In genomic region chr22:21567456-21568206, GRCh38 we compare ENCODE assay signal across 1 cellular context.
TF ChIP-seq lines count a peak whose summit lies in the region.

Gene UBE2L3, plus strand, starts transcription at chr22:21567714. Its CDS starts 31 bp downstream, at chr22:21567745.

TF ChIP-seq in K562, 482 proteins besides CTCF, POLR2A, EP300 and RAD21 (continued from another document and continues in another):
- TF ChIP-seq SFPQ (IDR thresholded peaks at IDR 0.05; ENCODE audit: low read depth, low read length) (no peak), TAF9B (IDR thresholded peaks at IDR 0.05; ENCODE audit: partially characterized antibody) (no peak), ZNF699 (CRISPR knock-in tag; IDR thresholded peaks at IDR 0.05; ENCODE audit: insufficient replicate concordance) (no peak), SREBF1 (IDR thresholded peaks at IDR 0.05; ENCODE audit: borderline replicate concordance, low read depth, low read length) (no peak), ELF4 (CRISPR knock-in tag; IDR thresholded peaks at IDR 0.05) (peak; percentile 97), TCFL5 (CRISPR knock-in tag; conservative IDR thresholded peaks at IDR 0.05) (peak; percentile 82), NR1H2 (CRISPR knock-in tag; IDR thresholded peaks at IDR 0.05) (no peak), ZBTB12 (CRISPR knock-in tag; IDR thresholded peaks at IDR 0.05) (peak; percentile 73), EP400 (IDR thresholded peaks at IDR 0.05) (no peak), CHAMP1 (IDR thresholded peaks at IDR 0.05) (no peak), PHB (CRISPR knock-in tag; IDR thresholded peaks at IDR 0.05) (no peak), ZNF79 (CRISPR knock-in tag; IDR thresholded peaks at IDR 0.05; ENCODE audit: low read depth) (peak; percentile 49; the same call in 1 of the 2 replicates), NR2C2 (CRISPR knock-in tag; IDR thresholded peaks at IDR 0.05) (peak; percentile 80; the same call in 1 of the 2 replicates), NR2C2 (tag; IDR thresholded peaks at IDR 0.05) (no peak), MAX (CRISPR knock-in tag; IDR thresholded peaks at IDR 0.05) (no peak), BRD4 (IDR thresholded peaks at IDR 0.05) (peak; percentile 100), MYNN (IDR thresholded peaks at IDR 0.05) (no peak), MYNN (CRISPR knock-in tag; IDR thresholded peaks at IDR 0.05) (no peak), NR2F6 (CRISPR knock-in tag; IDR thresholded peaks at IDR 0.05) (peak; percentile 76; the same call in 1 of the 2 replicates), CHD1 (IDR thresholded peaks at IDR 0.05; ENCODE audit: low read length) (peak; percentile 100), ARID3B (CRISPR knock-in tag; IDR thresholded peaks at IDR 0.05; ENCODE audit: borderline replicate concordance) (peak; percentile 80; the same call in 1 of the 2 replicates), BHLHE40 (IDR thresholded peaks at IDR 0.05; ENCODE audit: low read length) (peak; percentile 63), LARP7 (IDR thresholded peaks at IDR 0.05) (no peak), CTCFL (IDR thresholded peaks at IDR 0.05; ENCODE audit: borderline replicate concordance, insufficient read depth, low read depth, low read length, poor library complexity, severe bottlenecking) (no peak), ZNF174 (CRISPR knock-in tag; IDR thresholded peaks at IDR 0.05) (peak; percentile 82), ZNF408 (CRISPR knock-in tag; IDR thresholded peaks at IDR 0.05; ENCODE audit: low read depth) (no peak; the same call in 1 of the 2 replicates), ZFP30 (CRISPR knock-in tag; IDR thresholded peaks at IDR 0.05; ENCODE audit: borderline replicate concordance) (no peak), MEF2A (IDR thresholded peaks at IDR 0.05; ENCODE audit: control insufficient read depth, low read depth, low read length) (no peak), PTRF (tag; IDR thresholded peaks at IDR 0.05) (no peak), LEF1 (IDR thresholded peaks at IDR 0.05) (no peak), SIRT6 (IDR thresholded peaks at IDR 0.05; ENCODE audit: low read depth, low read length) (peak; percentile 78), GTF2F1 (IDR thresholded peaks at IDR 0.05; ENCODE audit: low read depth, low read length) (peak; percentile 93), POLR2AphosphoS2 (IDR thresholded peaks at IDR 0.05; ENCODE audit: low read length) (no peak; the same call in 1 of the 2 replicates), SMAD1 (IDR thresholded peaks at IDR 0.05; ENCODE audit: low read depth, low read length, partially characterized antibody) (no peak), TAF1 (IDR thresholded peaks at IDR 0.05; ENCODE audit: control insufficient read depth, extremely low read depth, insufficient read depth, low read length, severe bottlenecking) (no peak), ARID3A (IDR thresholded peaks at IDR 0.05; ENCODE audit: borderline replicate concordance, low read depth, low read length) (peak; percentile 62; the same call in 1 of the 2 replicates), TRIM28 (IDR thresholded peaks at IDR 0.05) (no peak), KLF13 (tag; IDR thresholded peaks at IDR 0.05; ENCODE audit: borderline replicate concordance, low read depth) (peak; percentile 98), ZNF212 (CRISPR knock-in tag; IDR thresholded peaks at IDR 0.05) (no peak), ZNF589 (CRISPR knock-in tag; IDR thresholded peaks at IDR 0.05; ENCODE audit: low read depth) (no peak), MCM5 (IDR thresholded peaks at IDR 0.05; ENCODE audit: low read depth) (no peak), TBL1XR1 (IDR thresholded peaks at IDR 0.05; ENCODE audit: low read length in 2 of 2) (peak; percentile 80 to 82; a peak in 3 of 4 replicates), NFRKB (IDR thresholded peaks at IDR 0.05; ENCODE audit: low read depth) (no peak), KDM1A (IDR thresholded peaks at IDR 0.05) (no peak), ZNF41 (CRISPR knock-in tag; conservative IDR thresholded peaks at IDR 0.05) (no peak), ZNF77 (CRISPR knock-in tag; IDR thresholded peaks at IDR 0.05) (no peak), NFXL1 (CRISPR knock-in tag; IDR thresholded peaks at IDR 0.05) (peak; percentile 91), IFI16 (CRISPR knock-in tag; IDR thresholded peaks at IDR 0.05) (no peak; the same call in 1 of the 2 replicates), E2F1 (CRISPR knock-in tag; IDR thresholded peaks at IDR 0.05) (peak; percentile 98), THRB (CRISPR knock-in tag; conservative IDR thresholded peaks at IDR 0.05) (peak; percentile 92; the same call in 1 of the 2 replicates), ZNF57 (CRISPR knock-in tag; IDR thresholded peaks at IDR 0.05) (peak; percentile 68), HBP1 (CRISPR knock-in tag; IDR thresholded peaks at IDR 0.05) (peak; percentile 82; the same call in 1 of the 2 replicates), ZNF561 (CRISPR knock-in tag; conservative IDR thresholded peaks at IDR 0.05) (0 out of 2 replicates have a peak, but pooled peaks have one; percentile 40), ATF4 (CRISPR knock-in tag; IDR thresholded peaks at IDR 0.05) (no peak; the same call in none of the 2 replicates), GABPB1 (CRISPR knock-in tag; IDR thresholded peaks at IDR 0.05) (no peak), RBM34 (IDR thresholded peaks at IDR 0.05; ENCODE audit: borderline replicate concordance, insufficient read depth, low read length) (peak; percentile 100), XRCC5 (IDR thresholded peaks at IDR 0.05; ENCODE audit: low read depth, low read length) (no peak)
